8 cellular contexts compared by ENCODE assay signal in the genomic region with DNA sequence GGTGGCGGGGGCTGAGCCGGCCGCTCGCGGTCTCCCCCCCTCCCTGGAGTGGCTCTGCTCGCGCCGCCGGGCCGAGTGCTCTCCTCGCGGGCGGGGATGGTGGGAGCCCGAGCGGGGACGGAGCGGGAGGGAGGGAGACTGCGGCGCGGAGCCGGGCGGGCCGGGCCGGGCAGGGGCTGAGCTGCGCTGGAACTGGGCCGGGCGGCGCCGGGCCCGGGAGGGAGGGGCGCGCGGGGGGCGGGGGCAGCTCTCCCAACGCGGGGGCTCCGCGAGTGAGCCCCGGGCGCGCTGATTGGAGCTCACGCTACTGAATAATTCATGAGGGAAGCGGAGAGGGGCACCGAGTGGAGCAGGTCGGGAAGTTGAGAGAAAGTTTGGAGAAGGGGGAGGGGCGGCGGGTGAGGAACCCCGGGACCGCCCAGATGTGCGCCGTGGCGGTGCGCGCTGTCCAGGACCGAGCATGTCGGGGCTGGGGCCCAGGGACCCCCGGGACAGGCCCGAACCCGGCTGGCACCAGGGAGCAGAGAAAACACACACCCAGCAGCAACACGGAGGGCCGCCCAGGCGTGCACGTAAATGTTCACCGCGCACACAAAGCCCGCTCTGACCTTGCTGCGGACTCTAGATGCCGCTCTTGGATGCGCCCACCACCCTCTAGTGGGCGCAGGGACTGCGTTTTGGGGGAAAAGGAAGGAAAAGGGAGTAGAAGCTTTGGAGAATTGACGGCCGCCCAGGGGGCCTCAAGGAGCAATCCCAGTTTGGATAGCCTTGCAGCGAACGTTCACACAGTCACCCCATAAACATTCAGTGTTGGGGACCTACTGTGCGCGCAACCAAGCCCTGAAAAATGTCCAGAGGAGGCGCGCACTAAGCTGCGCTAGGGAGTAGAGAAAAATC. TPM values are rescaled to one million over a fixed set of nuclear protein-coding genes. Genes with fewer than 3 reads are reported as not detected.
A peak's percentile ranks its signal among the peaks of the same experiment; 100 is the strongest.
DNase-seq lines count a peak whose midpoint lies in the region; ATAC-seq and TF ChIP-seq lines count a peak whose summit lies in the region.

A gene (minus strand): TSS at position 194 of the 897 bp plus-strand sequence. CDS start 493 bp downstream, outside the sequence.

- ATAC-seq in HG03045 (IDR thresholded peaks at IDR 0.05; ENCODE audit: unreplicated experiment) (no peak), HG02763 (IDR thresholded peaks at IDR 0.05; ENCODE audit: unreplicated experiment) (no peak)

- CTCF ChIA-PET in activated CD4-positive, alpha-beta memory T cell treated with anti-CD3 and anti-CD28 coated beads for 36 hours (lab: Charles Lee), result interaction anchor here (0.9 to 2.6 kb wide), 2 partner anchors 24 to 27 kb away, joined by 3 to 7 read pairs; a partner anchor contains a TSS

- peaks cover 17% of the 10 kb centered on the region for H3K4me1 Mint-ChIP-seq in activated CD4-positive, alpha-beta memory T cell treated with anti-CD3 and anti-CD28 coated beads for 36 hours (ENCODE audit: low read depth)
- peaks cover 22% of the 10 kb centered on the region for H3K4me1 Mint-ChIP-seq in nephron

- peak within 1 kb of the TSS; percentile 43 for H3K4me3 Mint-ChIP-seq in activated CD4-positive, alpha-beta memory T cell treated with anti-CD3 and anti-CD28 coated beads for 36 hours
- H3K4me3 Mint-ChIP-seq in nephron, result peak within 1 kb of the TSS; percentile 99 to 100 (median 100)

- H3K27ac Mint-ChIP-seq in activated CD4-positive, alpha-beta memory T cell treated with anti-CD3 and anti-CD28 coated beads for 36 hours, result no peak within 1 kb of the TSS
- peak within 1 kb of the TSS; percentile 94 to 99 (median 99) for H3K27ac Mint-ChIP-seq in nephron

- POLR2A ChIA-PET in activated CD4-positive, alpha-beta memory T cell treated with anti-CD3 and anti-CD28 coated beads for 36 hours (lab: Charles Lee), result interaction anchor here (0.6 kb wide), 1 partner anchor 358 kb away, joined by 5 read pairs; no protein-coding TSS in a partner anchor

- peaks cover 42% of the 10 kb centered on the region for H3K27me3 Mint-ChIP-seq in activated CD4-positive, alpha-beta memory T cell treated with anti-CD3 and anti-CD28 coated beads for 36 hours
- H3K27me3 Mint-ChIP-seq in nephron (ENCODE audit: low read depth), result peaks cover 3% of the 10 kb centered on the region

- peak within 1 kb of the TSS; percentile 82 for H3K4me3 ChIP-seq in fibroblast of villous mesenchyme (ENCODE audit: low read depth, low read length)

- peaks cover 2% of the 10 kb centered on the region for H3K36me3 Mint-ChIP-seq in activated CD4-positive, alpha-beta memory T cell treated with anti-CD3 and anti-CD28 coated beads for 36 hours
- H3K36me3 Mint-ChIP-seq in nephron (ENCODE audit: low read depth), result peaks cover 13% of the 10 kb centered on the region

- DNase-seq in D341Med (ENCODE audit: low spot score) (peak; percentile 86), HuH-7.5 (ENCODE audit: low spot score) (peak; percentile 85), fibroblast of villous mesenchyme (ENCODE audit: low read depth) (peak; percentile 91), NCI-H2107 (lab: John Stamatoyannopoulos, UW) (no peak)
- DNase-seq in activated CD4-positive, alpha-beta memory T cell treated with anti-CD3 and anti-CD28 coated beads for 36 hours, result no peak

- no peaks in the 10 kb centered on the region for H3K9me3 Mint-ChIP-seq in activated CD4-positive, alpha-beta memory T cell treated with anti-CD3 and anti-CD28 coated beads for 36 hours
- H3K9me3 Mint-ChIP-seq in nephron, result no peaks in the 10 kb centered on the region

- TF ChIP-seq CTCF in fibroblast of villous mesenchyme (IDR thresholded peaks at IDR 0.05; ENCODE audit: insufficient read depth, low read depth, low read length) (peak; percentile 65), nephron (IDR thresholded peaks at IDR 0.05; ENCODE audit: unreplicated experiment in 3 of 3) (peak; percentile 51 to 66 (median 52))

- intact Hi-C loops in activated CD4-positive, alpha-beta memory T cell treated with anti-CD3 and anti-CD28 coated beads for 36 hours (cut with micrococcal nuclease), result no loop called here

RNA-seq across cellular contexts. Expression of the gene that starts here (rescaled TPM):
- 1 to 10 TPM; 2.8 to 3.6 TPM for total RNA-seq in activated CD4-positive, alpha-beta memory T cell treated with anti-CD3 and anti-CD28 coated beads for 36 hours
- total RNA-seq in fibroblast of villous mesenchyme, result 44.1 and 82.0 TPM in 2 replicates

Comparison
In these comparisons a context has a peak if more than half of its experiments do, and no peak if none do; other contexts are left out.
1. DNase-seq: peak in D341Med (single experiment), HuH-7.5 (single experiment) and fibroblast of villous mesenchyme (single experiment); none in activated CD4-positive, alpha-beta memory T cell treated with anti-CD3 and anti-CD28 coated beads for 36 hours (single experiment) and NCI-H2107 (single experiment).